20 cellular contexts compared by ENCODE assay signal in the genomic region with DNA sequence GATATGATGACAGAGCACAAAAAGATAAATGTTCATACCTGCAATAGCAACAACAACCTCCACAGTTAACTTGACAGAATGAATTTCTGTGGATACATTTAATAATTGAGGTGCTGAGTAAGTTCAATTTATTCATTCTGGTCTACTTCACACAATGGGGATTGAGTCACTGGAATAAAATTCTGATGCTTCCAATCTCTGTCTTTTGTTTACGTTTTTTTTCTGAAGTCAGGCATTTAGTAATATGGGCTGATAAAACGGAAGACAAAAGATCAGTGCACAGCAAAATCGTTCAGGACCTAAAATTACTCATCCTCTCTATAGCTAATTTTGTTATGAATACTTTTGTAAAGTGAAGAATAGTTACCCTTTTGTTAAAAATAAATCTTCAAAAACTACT.
A peak's percentile ranks its signal among the peaks of the same experiment; 100 is the strongest.
DNase-seq lines count a peak whose midpoint lies in the region; FAIRE-seq and TF ChIP-seq lines count a peak whose summit lies in the region.
"Had no signal": no experiment of that assay in that cellular context is flagged by ENCODE, and none has a peak within 500 bp of the region (broad histone marks: within the 10 kb centered on the region; RNA-seq: fewer than 3 reads in every experiment).

No MANE protein-coding gene starts in this region.

- H3K4me2 ChIP-seq in parathyroid adenoma (ENCODE audit: low read length) (no peak overlapping the region), neural progenitor cell (no peak overlapping the region)
- H3K4me2 ChIP-seq: GM23338, PC-9 had no signal

- H3K27me3 ChIP-seq in parathyroid adenoma (ENCODE audit: control insufficient read depth, insufficient read depth, low read length), result no peaks in the 10 kb centered on the region
- H3K27me3 ChIP-seq in neural progenitor cell, result no peaks in the 10 kb centered on the region
- H3K27me3 ChIP-seq: esophagus squamous epithelium, transverse colon had no signal

- no peaks in the 10 kb centered on the region for H3F3A ChIP-seq in neural progenitor cell (ENCODE audit: low read depth)

- no peak overlapping the region for H3K4me3 Mint-ChIP-seq in neural progenitor cell
- H3K4me3 Mint-ChIP-seq: activated naive CD8-positive, alpha-beta T cell treated with anti-CD3 and anti-CD28 coated beads for 36 hours; CD4-positive, alpha-beta T cell; GM23338 had no signal

- peak; percentile 82 for DNase-seq in EH (ENCODE audit: low read depth)
- peak; percentile 72 for DNase-seq in RPMI7951 (ENCODE audit: low read depth)
- peak; percentile 75 for DNase-seq in fibroblast of mammary gland (ENCODE audit: low read depth)
- no peak for DNase-seq in neural progenitor cell (ENCODE audit: low spot score)
- no peak for DNase-seq in D721Med (ENCODE audit: insufficient read length, low spot score)
- no peak for DNase-seq in GM13976 (ENCODE audit: low spot score)
- no peak for DNase-seq in stimulated activated CD8-positive, alpha-beta memory T cell treated with anti-CD3 and anti-CD28 coated beads, Interleukin-4, amount 100 ng/mL, for 48 hours
- DNase-seq: activated CD4-positive, alpha-beta T cell treated with anti-CD3 and anti-CD28 coated beads for 1 hour; activated naive CD8-positive, alpha-beta T cell treated with anti-CD3 and anti-CD28 coated beads for 36 hours; activated T-cell treated with anti-CD3 and anti-CD28 coated beads for 4 hours; CD4-positive, alpha-beta T cell; esophagus squamous epithelium; NCI-H146; NCI-H510A treated with DMSO at 0.1 percent for 48 hours; PC-9; transverse colon had no signal

- H3K79me2 ChIP-seq in parathyroid adenoma (no peaks in the 10 kb centered on the region), neural progenitor cell (ENCODE audit: low read depth) (no peaks in the 10 kb centered on the region)

- H2AFZ ChIP-seq in parathyroid adenoma, result no peak overlapping the region
- H2AFZ ChIP-seq in neural progenitor cell (replicated peaks), result no peak overlapping the region
- H2AFZ ChIP-seq: GM23338 had no signal

- H3K4me3 ChIP-seq in fibroblast of mammary gland (ENCODE audit: control insufficient read depth, low read depth, low read length), result no peak overlapping the region
- no peak overlapping the region for H3K4me3 ChIP-seq in parathyroid adenoma (ENCODE audit: low read depth, low read length)
- H3K4me3 ChIP-seq in neural progenitor cell, result no peak overlapping the region
- H3K4me3 ChIP-seq: esophagus squamous epithelium, GM23338, K562, PC-9, transverse colon had no signal

- H3K4me1 Mint-ChIP-seq in neural progenitor cell, result peaks cover 4% of the 10 kb centered on the region
- H3K4me1 Mint-ChIP-seq: activated naive CD8-positive, alpha-beta T cell treated with anti-CD3 and anti-CD28 coated beads for 36 hours; GM23338 had no signal

- H3K9ac ChIP-seq in parathyroid adenoma (no peak overlapping the region), neural progenitor cell (no peak overlapping the region)

- H3K36me3 ChIP-seq in parathyroid adenoma (ENCODE audit: control insufficient read depth, insufficient read depth, low read length) (no peaks in the 10 kb centered on the region), neural progenitor cell (no peaks in the 10 kb centered on the region)
- H3K36me3 ChIP-seq: esophagus squamous epithelium, transverse colon had no signal

- TF ChIP-seq CTCF in fibroblast of mammary gland (conservative IDR thresholded peaks at IDR 0.05; ENCODE audit: control insufficient read depth, insufficient read depth, low read depth, low read length), result no peak
- no peak for TF ChIP-seq CTCF in parathyroid adenoma (IDR thresholded peaks at IDR 0.05)
- TF ChIP-seq CTCF in neural progenitor cell (IDR thresholded peaks at IDR 0.05), result no peak
- no peak for TF ChIP-seq CTCF in D721Med (IDR thresholded peaks at IDR 0.05; ENCODE audit: insufficient read depth, missing control alignments)
- TF ChIP-seq CTCF in GM13976 (IDR thresholded peaks at IDR 0.05; ENCODE audit: borderline replicate concordance, control extremely low read depth, extremely low read depth, insufficient read depth, missing control alignments), result no peak

- H3K9me3 ChIP-seq in parathyroid adenoma (ENCODE audit: control insufficient read depth, low read length), result no peaks in the 10 kb centered on the region
- H3K9me3 ChIP-seq in neural progenitor cell (ENCODE audit: low read depth), result no peaks in the 10 kb centered on the region
- H3K9me3 ChIP-seq: esophagus squamous epithelium, transverse colon had no signal

- no peaks in the 10 kb centered on the region for H4K20me1 ChIP-seq in neural progenitor cell (ENCODE audit: low read depth)

- H3K27me3 Mint-ChIP-seq in neural progenitor cell (ENCODE audit: insufficient read depth, low read depth), result peaks cover 3% of the 10 kb centered on the region
- H3K27me3 Mint-ChIP-seq: activated naive CD8-positive, alpha-beta T cell treated with anti-CD3 and anti-CD28 coated beads for 36 hours; CD4-positive, alpha-beta T cell had no signal

- no peaks in the 10 kb centered on the region for H3K36me3 Mint-ChIP-seq in neural progenitor cell
- H3K36me3 Mint-ChIP-seq: activated naive CD8-positive, alpha-beta T cell treated with anti-CD3 and anti-CD28 coated beads for 36 hours had no signal

- no peak for FAIRE-seq in D721Med (lab: Jason Lieb, UNC)
- FAIRE-seq: colon, K562 had no signal

- no peak overlapping the region for H3K27ac Mint-ChIP-seq in neural progenitor cell
- H3K27ac Mint-ChIP-seq: activated naive CD8-positive, alpha-beta T cell treated with anti-CD3 and anti-CD28 coated beads for 36 hours; CD4-positive, alpha-beta T cell; GM23338 had no signal

- peak overlapping the region; percentile 20 for H3K27ac ChIP-seq in parathyroid adenoma
- no peak overlapping the region for H3K27ac ChIP-seq in neural progenitor cell
- H3K27ac ChIP-seq: esophagus squamous epithelium, PC-9, transverse colon had no signal

- in situ Hi-C loops in GM13976 (cut with MboI; ENCODE audit: low sequenced_read_pairs, unreplicated experiment), result no loop called here

- H3K9me3 Mint-ChIP-seq in neural progenitor cell, result no peaks in the 10 kb centered on the region
- H3K9me3 Mint-ChIP-seq: activated naive CD8-positive, alpha-beta T cell treated with anti-CD3 and anti-CD28 coated beads for 36 hours; CD4-positive, alpha-beta T cell; GM23338 had no signal

- H3K4me1 ChIP-seq in parathyroid adenoma (peaks cover 33% of the 10 kb centered on the region), neural progenitor cell (no peaks in the 10 kb centered on the region)
- H3K4me1 ChIP-seq: transverse colon had no signal

Comparison
In these comparisons a context has a peak if more than half of its experiments do, and no peak if none do; other contexts are left out.
1. DNase-seq: peak in EH (single experiment), RPMI7951 (single experiment) and fibroblast of mammary gland (single experiment); none in neural progenitor cell (single experiment), D721Med (single experiment), GM13976 (single experiment) and stimulated activated CD8-positive, alpha-beta memory T cell treated with anti-CD3 and anti-CD28 coated beads, Interleukin-4, amount 100 ng/mL, for 48 hours (single experiment).